8 cellular contexts compared by ENCODE assay signal in the genomic region with DNA sequence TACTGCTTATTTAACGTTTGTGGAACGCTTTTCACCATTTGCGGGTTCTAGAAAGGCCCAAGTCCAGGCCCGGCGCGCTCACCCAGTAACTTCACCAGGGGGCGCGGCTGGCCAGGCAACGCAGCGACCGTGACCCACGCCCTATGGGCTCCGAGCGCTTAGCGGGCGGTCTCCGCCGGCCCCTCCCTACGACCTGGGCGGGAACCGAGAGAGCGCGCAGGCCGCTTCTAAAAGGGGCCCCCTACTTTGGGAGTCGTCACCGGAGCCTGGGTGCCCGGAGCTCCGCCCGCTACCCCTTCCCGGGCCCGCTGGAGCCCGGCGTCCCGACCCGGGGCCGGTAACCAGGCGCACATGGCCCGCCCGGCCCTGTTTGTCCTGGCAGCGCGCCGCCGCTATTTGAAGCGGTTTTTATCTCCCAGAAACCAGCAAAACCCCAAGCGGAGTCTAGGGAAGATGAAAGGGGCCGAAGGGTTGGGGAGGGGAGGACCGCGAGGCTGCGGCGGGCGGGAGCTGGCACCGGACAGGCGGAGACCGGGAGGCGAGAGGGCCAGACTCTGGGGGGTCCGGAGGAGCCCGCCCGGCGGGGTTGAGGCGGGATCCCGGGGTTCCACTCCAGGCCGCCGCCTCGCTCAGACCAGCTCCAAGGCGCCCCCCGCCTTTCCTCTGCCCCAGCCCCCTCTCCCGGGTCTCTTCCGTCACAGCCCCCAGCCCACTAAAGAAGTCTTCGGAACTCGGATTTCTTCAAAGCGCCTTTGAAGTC.
DNase-seq lines count a peak whose midpoint lies in the region; ATAC-seq lines count a peak whose summit lies in the region.

No MANE protein-coding gene starts in this region.

- peak overlapping the region; percentile 90 for H3K27ac Mint-ChIP-seq in central memory CD8-positive, alpha-beta T cell (ENCODE audit: low read depth)

- peak overlapping the region; percentile 93 for H3K4me3 Mint-ChIP-seq in central memory CD8-positive, alpha-beta T cell

- no peaks in the 10 kb centered on the region for H3K27me3 Mint-ChIP-seq in central memory CD8-positive, alpha-beta T cell

- no peaks in the 10 kb centered on the region for H3K9me3 Mint-ChIP-seq in central memory CD8-positive, alpha-beta T cell

- ATAC-seq in GM18909 (IDR thresholded peaks at IDR 0.05; ENCODE audit: poor library complexity, unreplicated experiment) (peak; percentile 54), HG03159 (IDR thresholded peaks at IDR 0.05; ENCODE audit: unreplicated experiment) (peak; percentile 39)
- peak; percentile 55 for ATAC-seq in central memory CD8-positive, alpha-beta T cell (replicated peaks; ENCODE audit: extremely low read depth, poor library complexity, severe bottlenecking)

- peaks cover 13% of the 10 kb centered on the region for H3K36me3 Mint-ChIP-seq in central memory CD8-positive, alpha-beta T cell (ENCODE audit: insufficient read depth)

- H3K4me1 Mint-ChIP-seq in central memory CD8-positive, alpha-beta T cell, result peaks cover 38% of the 10 kb centered on the region

- DNase-seq in AG08396 (ENCODE audit: low spot score) (peak; percentile 96), NCI-H2227 (lab: John Stamatoyannopoulos, UW; ENCODE audit: unreplicated experiment) (peak; percentile 72), kidney glomerular epithelial cell (lab: John Stamatoyannopoulos, UW) (peak; percentile 69)
- DNase-seq in activated CD4-positive, CD25-positive, alpha-beta regulatory T cell treated with anti-CD3 and anti-CD28 coated beads, Interleukin-2, amount 50 U/mL, for 16 hours (ENCODE audit: low read depth, low spot score), result peak; percentile 71
- DNase-seq in central memory CD8-positive, alpha-beta T cell (ENCODE audit: low spot score in 2 of 2), result peak; percentile 63 to 67
- peak; percentile 84 to 89 for DNase-seq in stimulated activated CD4-positive, alpha-beta T cell treated with anti-CD3 and anti-CD28 coated beads, Interleukin-15, amount 100 ng/mL, for 48 hours (ENCODE audit: low read depth in 2 of 2)

Comparison
In these comparisons a context has a peak if more than half of its experiments do, and no peak if none do; other contexts are left out.
1. Peak in every context shown above with its lines: DNase-seq and ATAC-seq.